Comparison of ENCODE assay signal across 29 cellular contexts in the genomic region with DNA sequence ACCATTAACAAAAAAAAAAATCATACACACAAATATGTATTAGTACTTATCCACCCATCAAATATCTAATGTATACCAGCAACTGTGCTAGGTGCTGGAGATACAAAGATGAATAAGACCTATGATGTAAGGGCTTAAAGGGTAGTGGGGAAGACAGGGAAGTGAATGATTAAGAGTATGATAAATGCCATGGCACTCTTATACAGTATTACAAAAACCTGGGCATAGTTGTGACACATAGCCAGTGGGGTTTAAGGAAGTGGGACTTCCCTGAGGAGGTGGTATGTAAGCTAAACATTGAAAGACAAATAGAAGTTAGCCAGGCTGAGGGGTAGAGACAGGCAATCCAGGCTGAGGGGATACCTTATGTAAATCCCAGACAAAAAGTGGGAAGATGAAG. TPM values are rescaled to one million over a fixed set of nuclear protein-coding genes. Genes with fewer than 3 reads are reported as not detected.
DNase-seq lines count a peak whose midpoint lies in the region; TF ChIP-seq lines count a peak whose summit lies in the region.
"Had no signal": no experiment of that assay in that cellular context is flagged by ENCODE, and none has a peak within 500 bp of the region (broad histone marks: within the 10 kb centered on the region; RNA-seq: fewer than 3 reads in every experiment).

No MANE protein-coding gene starts in this region.

- H3K4me3 ChIP-seq in BLaER1 treated with 17β-estradiol and CSF1 and Interleukin-3, amounts not matched to agents 10 nM and 100 nM = no peak overlapping the region
- H3K4me3 ChIP-seq in spleen = no peak overlapping the region
- H3K4me3 ChIP-seq: gastrocnemius medialis, GM12878, MG63, PC-9, thoracic aorta, vagina had no signal

- H3K4me2 ChIP-seq in BLaER1 treated with 17β-estradiol and CSF1 and Interleukin-3, amounts not matched to agents 10 nM and 100 nM = peak overlapping the region in 7 of 11 experiments; percentile 16 to 65 (median 56); a peak in 13 of 22 replicates
- H3K4me2 ChIP-seq: PC-9 had no signal

- H3K9ac ChIP-seq in BLaER1 treated with 17β-estradiol and CSF1 and Interleukin-3, amounts not matched to agents 10 nM and 100 nM = peak overlapping the region in 3 of 11 experiments; percentile 29 to 47 (median 42); a peak in 6 of 22 replicates
- H3K9ac ChIP-seq: parathyroid adenoma had no signal

- peaks cover 0 to 54% (median 25%) of the 10 kb centered on the region in 10 experiments; a peak in 12 of 20 replicates for H3K4me1 ChIP-seq in BLaER1 treated with 17β-estradiol and CSF1 and Interleukin-3, amounts not matched to agents 10 nM and 100 nM
- H3K4me1 ChIP-seq in spleen = peaks cover 0 to 15% (median 0%) of the 10 kb centered on the region in 6 donors
- H3K4me1 ChIP-seq: BE2C, parathyroid adenoma, vagina had no signal

- peaks cover 0 to 15% (median 0%) of the 10 kb centered on the region in 11 experiments; a peak in 3 of 22 replicates for H3K36me3 ChIP-seq in BLaER1 treated with 17β-estradiol and CSF1 and Interleukin-3, amounts not matched to agents 10 nM and 100 nM
- peaks cover 0 to 27% (median 0%) of the 10 kb centered on the region in 6 donors for H3K36me3 ChIP-seq in spleen
- H3K36me3 ChIP-seq: BE2C, MG63, thoracic aorta had no signal

- intact Hi-C loops in spleen (cut with DNase I; ENCODE audit: low total_unique reads) = no loop called here

- peaks cover 0 to 8% (median 0%) of the 10 kb centered on the region in 11 experiments; a peak in 2 of 22 replicates for H4K20me1 ChIP-seq in BLaER1 treated with 17β-estradiol and CSF1 and Interleukin-3, amounts not matched to agents 10 nM and 100 nM

- peaks cover 2 to 75% (median 47%) of the 10 kb centered on the region in 11 experiments; a peak in 21 of 22 replicates for H3K27me3 ChIP-seq in BLaER1 treated with 17β-estradiol and CSF1 and Interleukin-3, amounts not matched to agents 10 nM and 100 nM
- no peaks in the 10 kb centered on the region for H3K27me3 ChIP-seq in spleen (replicated peaks in 1 of 7)
- H3K27me3 ChIP-seq: BE2C, gastrocnemius medialis, MG63, vagina had no signal

- no peaks in the 10 kb centered on the region for H3K9me3 ChIP-seq in BLaER1 treated with 17β-estradiol and CSF1 and Interleukin-3, amounts not matched to agents 10 nM and 100 nM (replicated peaks in 1 of 11)
- H3K9me3 ChIP-seq in spleen = no peaks in the 10 kb centered on the region
- H3K9me3 ChIP-seq: BE2C, gastrocnemius medialis, MG63, thoracic aorta, vagina had no signal

- H3K27ac ChIP-seq in BLaER1 treated with 17β-estradiol and CSF1 and Interleukin-3, amounts not matched to agents 10 nM and 100 nM = peak overlapping the region in 7 of 11 experiments; percentile 7 to 77 (median 66); a peak in 13 of 22 replicates
- no peak overlapping the region for H3K27ac ChIP-seq in spleen
- H3K27ac ChIP-seq: gastrocnemius medialis, parathyroid adenoma, PC-9, thoracic aorta, vagina had no signal

- TF ChIP-seq POLR2A in spleen (IDR thresholded peaks at IDR 0.05) = no peak

- no peak for TF ChIP-seq CTCF in spleen (IDR thresholded peaks at IDR 0.05 in 8 of 11, conservative IDR thresholded peaks at IDR 0.05 in 3 of 11)

- DNase-seq in HT1080 (ENCODE audit: low read depth) (peak; percentile 1), RKO (ENCODE audit: low spot score) (peak; percentile 4), kidney glomerular epithelial cell (lab: John Stamatoyannopoulos, UW) (peak; percentile 0), NCI-H1417 treated with DMSO at 0.1 percent for 48 hours (lab: John Stamatoyannopoulos, UW) (no peak), foreskin melanocyte (no peak), spleen (no peak), SW480 (ENCODE audit: low spot score) (no peak)
- DNase-seq: activated CD4-positive, alpha-beta T cell treated with anti-CD3 and anti-CD28 coated beads for 36 hours; activated CD8-positive, alpha-beta memory T cell treated with anti-CD3 and anti-CD28 coated beads, Interleukin-2, amount 50 U/mL, for 48 hours; activated CD8-positive, alpha-beta T cell treated with anti-CD3 and anti-CD28 coated beads for 36 hours; activated naive CD4-positive, alpha-beta T cell treated with anti-CD3 and anti-CD28 coated beads for 36 hours; amniotic stem cell; BE2C; cerebellar nuclear complex; dermis blood vessel endothelial cell; DMS 273 treated with DMSO at 0.1 percent for 48 hours; gastrocnemius medialis; KG1; MG63; NCI-H510A; PC-9; Right ventricle myocardium superior; small intestine; stimulated activated naive CD4-positive, alpha-beta T cell treated with Interleukin-2 at 50 U/mL for 16 hours had no signal

RNA-seq across cellular contexts. Expression of a gene that starts 23.6 kb away (rescaled TPM):
- 10.9 and 13.5 TPM in 2 replicates for total RNA-seq in HT1080 (2014; rRNA removed; shearing (Covaris generic))
- 17.8 and 22.5 TPM in 2 replicates for polyA plus RNA-seq in HT1080 (2015; cell fraction: cytosol; rRNA removed)
- polyA plus RNA-seq in HT1080 (2015; cell fraction: nucleus; rRNA removed) = 26.7 and 30.9 TPM in 2 replicates
- 10 to 100 TPM; 17.9 to 35.3 (median 26.1) TPM for total RNA-seq in spleen
- polyA plus RNA-seq in spleen = 1 to 10 TPM; 9.3 to 9.9 (median 9.8) TPM

Comparison
In these comparisons a context has a peak if more than half of its experiments do, and no peak if none do; other contexts are left out.
1. H3K27ac ChIP-seq: peak in BLaER1 treated with 17β-estradiol and CSF1 and Interleukin-3, amounts not matched to agents 10 nM and 100 nM (7 of 11); none in spleen (0 of 8).
2. DNase-seq: peak in HT1080 (single experiment), RKO (single experiment) and kidney glomerular epithelial cell (single experiment); none in NCI-H1417 treated with DMSO at 0.1 percent for 48 hours (single experiment), foreskin melanocyte (single experiment), spleen (single experiment) and SW480 (single experiment).